Comparison of ENCODE assay signal across 16 cellular contexts in genomic region chrX:49258749-49259124, GRCh38. TPM values are rescaled to one million over a fixed set of nuclear protein-coding genes. Genes with fewer than 3 reads are reported as not detected.
"Had no signal": no experiment of that assay in that cellular context is flagged by ENCODE, and none has a peak within 500 bp of the region (broad histone marks: within the 10 kb centered on the region; RNA-seq: fewer than 3 reads in every experiment).

No MANE protein-coding gene starts in this region.

- H3K4me3 ChIP-seq: lung, right atrium auricular region, smooth muscle cell, tibial nerve, vagina had no signal

- H3K36me3 ChIP-seq: right atrium auricular region, tibial nerve, vagina had no signal

- H3K4me1 Mint-ChIP-seq: brain, natural killer cell had no signal

- H3K36me3 Mint-ChIP-seq: brain, natural killer cell had no signal

- H3K27ac Mint-ChIP-seq: activated B cell treated with CpG ODN at 0.5 μM for 24 hours, endodermal cell, natural killer cell had no signal

- H3K27me3 Mint-ChIP-seq: activated B cell treated with CpG ODN at 0.5 μM for 24 hours, brain had no signal

- H3K27me3 ChIP-seq: right atrium auricular region, tibial nerve, vagina had no signal

- H3K9me3 ChIP-seq: right atrium auricular region, tibial nerve, vagina had no signal

- H3K27ac ChIP-seq: right atrium auricular region, tibial nerve, vagina had no signal

- FAIRE-seq: TTC549 had no signal

- H3K9me3 Mint-ChIP-seq: activated B cell treated with CpG ODN at 0.5 μM for 24 hours, natural killer cell had no signal

- H3K4me1 ChIP-seq: right atrium auricular region, tibial nerve, vagina had no signal

- DNase-seq: activated B cell treated with CpG ODN at 0.5 μM for 24 hours; activated CD4-positive, alpha-beta T cell treated with anti-CD3 and anti-CD28 coated beads, Interleukin-2, amount 50 U/mL, for 48 hours; amygdala; cerebellar nuclear complex; dermis blood vessel endothelial cell; endodermal cell; natural killer cell had no signal

- H3K4me3 Mint-ChIP-seq: activated B cell treated with CpG ODN at 0.5 μM for 24 hours, brain, endodermal cell, natural killer cell had no signal

- ATAC-seq: natural killer cell had no signal

RNA-seq across cellular contexts. Expression of gene FOXP3, which starts 5.8 kb away (rescaled TPM):
- total RNA-seq: right atrium auricular region, smooth muscle cell had no signal
- polyA plus RNA-seq: smooth muscle cell had no signal

RNA-seq across cellular contexts. Expression of gene CACNA1F, which starts 25.6 kb away (rescaled TPM):
- total RNA-seq: smooth muscle cell had no signal

RNA-seq across cellular contexts. Expression of gene GAGE10, which starts 44.7 kb away (rescaled TPM):
- total RNA-seq: activated B cell treated with CpG ODN at 0.5 μM for 24 hours, dermis blood vessel endothelial cell, endodermal cell, lung, natural killer cell, right atrium auricular region, smooth muscle cell, subcutaneous adipose tissue, tibial nerve, vagina had no signal
- polyA plus RNA-seq: esophagus, lung, smooth muscle cell had no signal
